ENCODE assay signal across 18 cellular contexts in genomic region chr10:95873139-95873538, GRCh38. TPM values are rescaled to one million over a fixed set of nuclear protein-coding genes. Genes with fewer than 3 reads are reported as not detected.
DNase-seq lines count a peak whose midpoint lies in the region; ATAC-seq and TF ChIP-seq lines count a peak whose summit lies in the region.
"Had no signal": no experiment of that assay in that cellular context is flagged by ENCODE, and none has a peak within 500 bp of the region (broad histone marks: within the 10 kb centered on the region; RNA-seq: fewer than 3 reads in every experiment).

No MANE protein-coding gene starts in this region.

- POLR2A ChIA-PET in A673 (lab: Charles Lee; ENCODE audit: low non-redundant PET) = no interaction called here

- H3K36me3 Mint-ChIP-seq in GM23338 (ENCODE audit: low read depth) = peaks cover 47% of the 10 kb centered on the region
- peaks cover 60% of the 10 kb centered on the region for H3K36me3 Mint-ChIP-seq in endodermal cell (ENCODE audit: low read depth)
- peaks cover 35 to 45% of the 10 kb centered on the region in 2 donors for H3K36me3 Mint-ChIP-seq in naive B cell
- H3K36me3 Mint-ChIP-seq in mesothelial cell of epicardium = peaks cover 33% of the 10 kb centered on the region

- H3K36me3 ChIP-seq in A673 (ENCODE audit: insufficient read depth, low read length, poor library complexity, severe bottlenecking) (no peaks in the 10 kb centered on the region), GM23338 (ENCODE audit: insufficient read depth) (no peaks in the 10 kb centered on the region; the same call in none of the 2 replicates), endodermal cell (ENCODE audit: control insufficient read depth, insufficient read depth, low read length) (peaks cover 75% of the 10 kb centered on the region)

- H3K79me2 ChIP-seq in GM23338 (replicated peaks; ENCODE audit: insufficient read depth) = no peaks in the 10 kb centered on the region

- intact Hi-C loops in A673 (cut with micrococcal nuclease; ENCODE audit: unreplicated experiment) = no loop called here

- DNase-seq in A673 (ENCODE audit: low spot score) (no peak), GM23338 (ENCODE audit: low spot score) (no peak), endodermal cell (no peak), naive B cell (no peak), mesothelial cell of epicardium (ENCODE audit: low spot score in 2 of 2, unreplicated experiment in 2 of 2) (no peak), GDM1 (lab: John Stamatoyannopoulos, UW) (no peak)
- DNase-seq: CD8-positive, alpha-beta T cell; COR-L47; DND-41; GF-D8; GOT3; HCEC 1CT; HFFc6 had no signal

- H3K27me3 Mint-ChIP-seq in GM23338 (ENCODE audit: insufficient read depth, low read depth, poor library complexity) (no peaks in the 10 kb centered on the region), endodermal cell (ENCODE audit: insufficient read depth) (no peaks in the 10 kb centered on the region), naive B cell (no peaks in the 10 kb centered on the region), mesothelial cell of epicardium (ENCODE audit: low read depth) (no peaks in the 10 kb centered on the region)

- no peaks in the 10 kb centered on the region for H3K9me2 ChIP-seq in GM23338 (ENCODE audit: insufficient read depth)

- H4K20me1 ChIP-seq in GM23338 (replicated peaks; ENCODE audit: insufficient read depth) = no peaks in the 10 kb centered on the region

- no peak overlapping the region for H3K4me2 ChIP-seq in GM23338

- H3K4me3 ChIP-seq in A673 (ENCODE audit: low read depth, low read length, poor library complexity, severe bottlenecking) (no peak overlapping the region), GM23338 (no peak overlapping the region), endodermal cell (ENCODE audit: low read length) (peak overlapping the region; percentile 49)

- CTCF ChIA-PET in A673 (lab: Charles Lee) = no interaction called here

- 92 to 100% methylated on average over 1 to 2 of the region's 2 CpGs for WGBS in endodermal cell (ENCODE audit: insufficient coverage in 1 of 2, insufficient read length in 1 of 2), 2 experiments

- H3K9me3 ChIP-seq in A673 (ENCODE audit: low read depth, low read length, poor library complexity, severe bottlenecking) (no peaks in the 10 kb centered on the region), endodermal cell (ENCODE audit: control insufficient read depth, low read length) (peaks cover 39% of the 10 kb centered on the region)

- no peak overlapping the region for H3K4me3 Mint-ChIP-seq in GM23338
- no peak overlapping the region for H3K4me3 Mint-ChIP-seq in endodermal cell
- H3K4me3 Mint-ChIP-seq in naive B cell = no peak overlapping the region
- no peak overlapping the region for H3K4me3 Mint-ChIP-seq in mesothelial cell of epicardium
- H3K4me3 Mint-ChIP-seq: CD14-positive monocyte; CD8-positive, alpha-beta T cell; HFFc6 had no signal

- TSS peak; percentile 22 for BruUV-seq in A673 (replicated peaks; lab: Mats Ljungman, UMichigan)

- TF ChIP-seq CTCF in A673 (conservative IDR thresholded peaks at IDR 0.05; ENCODE audit: low read depth, low read length) (no peak), GM23338 (conservative IDR thresholded peaks at IDR 0.05; ENCODE audit: low read depth in 2 of 2) (no peak), endodermal cell (conservative IDR thresholded peaks at IDR 0.05) (no peak), mesothelial cell of epicardium (IDR thresholded peaks at IDR 0.05; ENCODE audit: unreplicated experiment) (no peak)

- H3F3A ChIP-seq in GM23338 (replicated peaks; ENCODE audit: low read depth) = no peaks in the 10 kb centered on the region

- H3K4me1 ChIP-seq in A673 (ENCODE audit: insufficient read depth, low read length, poor library complexity, severe bottlenecking) (no peaks in the 10 kb centered on the region), GM23338 (ENCODE audit: insufficient read depth) (no peaks in the 10 kb centered on the region), endodermal cell (ENCODE audit: control insufficient read depth, insufficient read depth, low read length) (no peaks in the 10 kb centered on the region)

- H3K4me1 Mint-ChIP-seq in GM23338 = no peaks in the 10 kb centered on the region
- peaks cover 5% of the 10 kb centered on the region for H3K4me1 Mint-ChIP-seq in endodermal cell
- peaks cover 11 to 16% (median 15%) of the 10 kb centered on the region in 3 donors for H3K4me1 Mint-ChIP-seq in naive B cell
- H3K4me1 Mint-ChIP-seq in mesothelial cell of epicardium = no peaks in the 10 kb centered on the region

- no peak overlapping the region for H3K9ac ChIP-seq in endodermal cell (ENCODE audit: extremely low read depth, low read length, poor library complexity, severe bottlenecking)

- H3K9me3 Mint-ChIP-seq in GM23338 = peaks cover 25% of the 10 kb centered on the region
- H3K9me3 Mint-ChIP-seq in endodermal cell = peaks cover 29% of the 10 kb centered on the region
- H3K9me3 Mint-ChIP-seq in naive B cell = peaks cover 0 to 13% (median 4%) of the 10 kb centered on the region in 7 donors
- peaks cover 18% of the 10 kb centered on the region for H3K9me3 Mint-ChIP-seq in mesothelial cell of epicardium
- H3K9me3 Mint-ChIP-seq: CD8-positive, alpha-beta T cell; HFFc6 had no signal

- H3K27me3 ChIP-seq in A673 (replicated peaks; ENCODE audit: insufficient read depth, low read depth, low read length, poor library complexity) = no peaks in the 10 kb centered on the region
- no peaks in the 10 kb centered on the region for H3K27me3 ChIP-seq in GM23338 (ENCODE audit: insufficient read depth)
- no peaks in the 10 kb centered on the region for H3K27me3 ChIP-seq in endodermal cell (ENCODE audit: control insufficient read depth, insufficient read depth, low read length, poor library complexity, severe bottlenecking)

- H3K27ac ChIP-seq in A673 (ENCODE audit: low read depth, low read length, poor library complexity, severe bottlenecking) (no peak overlapping the region), GM23338 (ENCODE audit: low read depth) (no peak overlapping the region), endodermal cell (ENCODE audit: low read depth, low read length) (no peak overlapping the region)

- no peak overlapping the region for H2AFZ ChIP-seq in GM23338

- H3K27ac Mint-ChIP-seq in GM23338 = no peak overlapping the region
- no peak overlapping the region for H3K27ac Mint-ChIP-seq in endodermal cell
- peak overlapping the region in 5 of 6 donors; percentile 13 to 95 (median 83) for H3K27ac Mint-ChIP-seq in naive B cell
- H3K27ac Mint-ChIP-seq in mesothelial cell of epicardium = no peak overlapping the region
- H3K27ac Mint-ChIP-seq: CD8-positive, alpha-beta T cell; HFFc6 had no signal

- ATAC-seq in GM23338 = peak; percentile 59
- ATAC-seq in naive B cell (ENCODE audit: low read depth in 2 of 2) = no peak
- ATAC-seq in GM18861 (IDR thresholded peaks at IDR 0.05; ENCODE audit: unreplicated experiment) = no peak
- no peak for ATAC-seq in HG03025 (IDR thresholded peaks at IDR 0.05; ENCODE audit: low FRiP score, unreplicated experiment)
- ATAC-seq: CD8-positive, alpha-beta T cell; HepG2 had no signal

TF ChIP-seq in GM23338, 12 proteins besides CTCF, POLR2A, EP300 and RAD21 (continues in another document):
- TF ChIP-seq STAT1 (IDR thresholded peaks at IDR 0.05; ENCODE audit: unreplicated experiment) (no peak), NANOG (IDR thresholded peaks at IDR 0.05; ENCODE audit: borderline replicate concordance) (no peak), ZNF331 (CRISPR knock-in tag; IDR thresholded peaks at IDR 0.05; ENCODE audit: low read depth) (no peak), POLR2AphosphoS5 (IDR thresholded peaks at IDR 0.05; ENCODE audit: low read depth) (no peak)

RNA-seq across cellular contexts. Expression of gene CC2D2B, which starts 34.6 kb away (rescaled TPM):
- total RNA-seq in A673 (2021) (not detected in 2 replicates), endodermal cell (1 to 10 TPM in 1 of 2 donors, under 1 TPM in 1; 0.33 to 1.4 TPM), mesothelial cell of epicardium (0.32 to 0.78 TPM (median 0.33 TPM) in 3 replicates)
- total RNA-seq in GM23338 (2014; rRNA removed; shearing (Covaris generic)) = 0.24 TPM in 1 of 2 replicates, not detected in the other
- polyA plus RNA-seq in GM23338 (2016; fragmentation: Nextera tagmentation; extraction: Ambion mirVana) (0.80 and 0.92 TPM in 2 replicates), naive B cell (ENCODE audit: low read depth in 6 of 6) (under 1 TPM in 3 of 6 donors, not detected in 3; 0.20 to 0.37 (median 0.22) TPM)
- polyA plus RNA-seq in endodermal cell (2013, experiment 1 of 2) = 0.21 TPM
- not detected for polyA plus RNA-seq in endodermal cell (2013, experiment 2 of 2)
- total RNA-seq: CD8-positive, alpha-beta T cell; HFFc6 had no signal
- polyA plus RNA-seq: BJ, HepG2 had no signal

Comparison
In these comparisons a context has a peak if more than half of its experiments do, and no peak if none do; other contexts are left out.
1. H3K27ac Mint-ChIP-seq: peak in naive B cell (5 of 6); none in GM23338 (single experiment), endodermal cell (single experiment) and mesothelial cell of epicardium (single experiment).